14 cellular contexts compared by ENCODE assay signal in the genomic region with DNA sequence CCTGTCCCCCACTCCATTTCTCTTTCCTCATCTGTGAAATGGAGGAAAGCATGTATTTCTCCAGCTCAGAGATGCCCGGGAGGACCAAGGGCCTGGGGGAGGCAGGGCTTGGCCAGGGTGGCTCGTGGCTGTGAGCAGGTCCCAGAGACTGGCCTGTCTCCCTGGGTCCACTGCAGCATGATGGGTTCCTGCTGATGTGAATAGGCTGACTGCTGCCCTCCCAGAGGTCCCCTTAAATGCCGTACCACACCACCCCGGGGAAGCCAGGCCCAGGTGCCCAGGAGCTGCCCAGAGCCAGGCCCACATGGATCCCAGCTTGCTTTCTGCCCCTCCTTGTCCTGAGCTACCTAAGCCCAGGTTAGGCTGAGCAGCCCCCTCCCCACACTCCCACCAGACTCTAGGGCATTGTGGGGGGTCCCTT.
"Had no signal": no experiment of that assay in that cellular context is flagged by ENCODE, and none has a peak within 500 bp of the region (broad histone marks: within the 10 kb centered on the region; RNA-seq: fewer than 3 reads in every experiment).

No MANE protein-coding gene starts in this region.

- H3K27ac Mint-ChIP-seq: activated CD4-positive, alpha-beta T cell treated with anti-CD3 and anti-CD28 coated beads, Interleukin-2, amount 10 ng/mL, durations not matched to agents 24 days and 14 days; activated naive CD8-positive, alpha-beta T cell; activated T-cell treated with anti-CD3 and anti-CD28 coated beads, Interleukin-2, amount 50 U/mL, for 24 hours; dendritic cell treated with granulocyte-macrophage colony-stimulating factor and Interleukin-4, amounts not matched to agents 40 ng/mL and 50 ng/mL, for 4 days; mesothelial cell of epicardium had no signal

- H3K27me3 ChIP-seq: body of pancreas, ovary had no signal

- H3K27ac ChIP-seq: body of pancreas, lower lobe of right lung, ovary, thoracic aorta had no signal

- H3K4me3 ChIP-seq: body of pancreas, lower lobe of right lung, ovary, thoracic aorta had no signal

- H3K9me3 ChIP-seq: body of pancreas, lower lobe of right lung, ovary, thoracic aorta had no signal

- H3K36me3 ChIP-seq: lower lobe of right lung, ovary, thoracic aorta had no signal

- ATAC-seq: body of pancreas, lower lobe of right lung, T-helper 17 cell had no signal

- DNase-seq: activated CD4-positive, alpha-beta T cell treated with anti-CD3 and anti-CD28 coated beads, Interleukin-2, amount 10 ng/mL, durations not matched to agents 24 days and 14 days; amygdala; body of pancreas; effector memory CD4-positive, alpha-beta T cell; lower lobe of right lung; ovary; stimulated activated CD4-positive, alpha-beta T cell treated with anti-CD3 and anti-CD28 coated beads, Interleukin-12 subunit alpha, Interleukin-12 subunit beta, amount 100 ng/mL, for 4 hours; T-helper 17 cell had no signal

- H3K36me3 Mint-ChIP-seq: activated naive CD8-positive, alpha-beta T cell; mesothelial cell of epicardium had no signal

- H3K4me1 ChIP-seq: body of pancreas had no signal

- H3K9me3 Mint-ChIP-seq: activated CD4-positive, alpha-beta T cell treated with anti-CD3 and anti-CD28 coated beads, Interleukin-2, amount 10 ng/mL, durations not matched to agents 24 days and 14 days; activated T-cell treated with anti-CD3 and anti-CD28 coated beads, Interleukin-2, amount 50 U/mL, for 24 hours; dendritic cell treated with granulocyte-macrophage colony-stimulating factor and Interleukin-4, amounts not matched to agents 40 ng/mL and 50 ng/mL, for 4 days; mesothelial cell of epicardium; neural crest cell had no signal
